12 cellular contexts compared by ENCODE assay signal in genomic region chr20:60009826-60010616, GRCh38. TPM values are rescaled to one million over a fixed set of nuclear protein-coding genes. Genes with fewer than 3 reads are reported as not detected.
DNase-seq lines count a peak whose midpoint lies in the region; ATAC-seq, FAIRE-seq and TF ChIP-seq lines count a peak whose summit lies in the region.
"Had no signal": no experiment of that assay in that cellular context is flagged by ENCODE, and none has a peak within 500 bp of the region (broad histone marks: within the 10 kb centered on the region; RNA-seq: fewer than 3 reads in every experiment).

No MANE protein-coding gene starts in this region.

- H3K36me3 ChIP-seq in Karpas-422 (ENCODE audit: insufficient read depth, low read length) = no peaks in the 10 kb centered on the region
- no peaks in the 10 kb centered on the region for H3K36me3 ChIP-seq in bronchial epithelial cell (ENCODE audit: control insufficient read depth, insufficient read depth, low read length)

- no peak for DNase-seq in GM10266 (ENCODE audit: extremely low spot score)
- peak; percentile 65 for DNase-seq in Karpas-422
- DNase-seq in bronchial epithelial cell (ENCODE audit: low read depth) = no peak
- DNase-seq in activated CD4-positive, alpha-beta T cell treated with anti-CD3 and anti-CD28 coated beads, Interleukin-2, amount 50 U/mL, for 4 hours = no peak
- DNase-seq in kidney glomerular epithelial cell (lab: John Stamatoyannopoulos, UW) = no peak
- DNase-seq in LoVo (ENCODE audit: low spot score) = no peak
- DNase-seq: aorta; stimulated activated CD4-positive, alpha-beta T cell treated with anti-CD3 and anti-CD28 coated beads, Interleukin-15, amount 100 ng/mL, for 24 hours had no signal

- no peak overlapping the region for H3K4me3 Mint-ChIP-seq in nephron

- no peaks in the 10 kb centered on the region for H3K9me2 ChIP-seq in Karpas-422 (replicated peaks; ENCODE audit: insufficient read depth, low read length)

- H3K4me1 Mint-ChIP-seq in nephron = peaks cover 47% of the 10 kb centered on the region

- FAIRE-seq in bronchial epithelial cell (lab: Jason Lieb, UNC) = no peak
- FAIRE-seq: G401.6 had no signal

- H3K79me2 ChIP-seq in Karpas-422 (ENCODE audit: low read length) = no peaks in the 10 kb centered on the region

- H3K27me3 ChIP-seq in Karpas-422 (ENCODE audit: low read length) (no peaks in the 10 kb centered on the region), bronchial epithelial cell (ENCODE audit: control insufficient read depth, insufficient read depth, low read length) (no peaks in the 10 kb centered on the region)

- H3K9ac ChIP-seq in Karpas-422 (ENCODE audit: low read length) = no peak overlapping the region

- H2AFZ ChIP-seq in Karpas-422 (ENCODE audit: low read length) = no peak overlapping the region

- H3K27ac ChIP-seq in Karpas-422 (ENCODE audit: low read length) = no peak overlapping the region

- H3K27ac Mint-ChIP-seq in nephron = peak overlapping the region; percentile 32 to 42 (median 41)

- TF ChIP-seq CTCF in GM10266 (IDR thresholded peaks at IDR 0.05; ENCODE audit: control insufficient read depth, insufficient read depth, low read depth, missing control alignments) (peak; percentile 37), bronchial epithelial cell (IDR thresholded peaks at IDR 0.05; ENCODE audit: insufficient read depth, low read length, severe bottlenecking) (peak; percentile 34), nephron (IDR thresholded peaks at IDR 0.05; ENCODE audit: unreplicated experiment in 3 of 3) (peak in 1 of 3 experiments; percentile 12)

- H3K4me3 ChIP-seq in Karpas-422 (ENCODE audit: low read length) = no peak overlapping the region
- H3K4me3 ChIP-seq in bronchial epithelial cell (ENCODE audit: low read depth, low read length) = no peak overlapping the region

- H3K9me3 ChIP-seq in Karpas-422 (ENCODE audit: low read length) = no peaks in the 10 kb centered on the region

- peaks cover 28% of the 10 kb centered on the region for H3K27me3 Mint-ChIP-seq in nephron (ENCODE audit: low read depth)

- H4K20me1 ChIP-seq in Karpas-422 (ENCODE audit: insufficient read depth, low read depth, low read length) = no peaks in the 10 kb centered on the region

- H3K36me3 Mint-ChIP-seq in nephron (ENCODE audit: low read depth) = no peaks in the 10 kb centered on the region

- no peak overlapping the region for H3K4me2 ChIP-seq in Karpas-422 (ENCODE audit: low read depth, low read length, poor library complexity, severe bottlenecking)

- H3K4me1 ChIP-seq in Karpas-422 (ENCODE audit: low read length) = no peaks in the 10 kb centered on the region

- no peak for ATAC-seq in HG03521 (IDR thresholded peaks at IDR 0.05; ENCODE audit: unreplicated experiment)
- ATAC-seq: Right ventricle myocardium inferior had no signal

- no peaks in the 10 kb centered on the region for H3K9me3 Mint-ChIP-seq in nephron

RNA-seq across cellular contexts. Expression of gene CDH26, which starts 51.8 kb away (rescaled TPM):
- 0.22 TPM in 1 of 2 replicates, not detected in the other for total RNA-seq in Karpas-422 (2014; rRNA removed; shearing (Covaris generic); ENCODE audit: low replicate concordance)
- total RNA-seq in bronchial epithelial cell = 2.4 and 8.4 TPM in 2 replicates
